1 cellular context compared by ENCODE assay signal in genomic region chr10:70512149-70512611, GRCh38.
TF ChIP-seq lines count a peak whose summit lies in the region.

No MANE protein-coding gene starts in this region.

TF ChIP-seq in GM12878, 131 proteins besides CTCF, POLR2A, EP300 and RAD21 (continued from another document):
- TF ChIP-seq ELK1 (IDR thresholded peaks at IDR 0.05; ENCODE audit: low read depth, low read length) (no peak), NBN (IDR thresholded peaks at IDR 0.05) (no peak), BCL11A (IDR thresholded peaks at IDR 0.05; ENCODE audit: low read depth, low read length) (no peak), MYB (IDR thresholded peaks at IDR 0.05; ENCODE audit: borderline replicate concordance, low read depth, low read length) (no peak), CEBPZ (IDR thresholded peaks at IDR 0.05; ENCODE audit: low read depth, low read length) (no peak), NR2C2 (IDR thresholded peaks at IDR 0.05; ENCODE audit: borderline replicate concordance, control insufficient read depth, insufficient read length, low read depth) (no peak), CHD1 (IDR thresholded peaks at IDR 0.05; ENCODE audit: low read depth, low read length) (no peak), MYC (IDR thresholded peaks at IDR 0.05; ENCODE audit: insufficient read depth, insufficient read length, insufficient replicate concordance, low read length, severe bottlenecking) (no peak), SMAD1 (IDR thresholded peaks at IDR 0.05; ENCODE audit: low read depth, partially characterized antibody) (no peak), POU2F2 (IDR thresholded peaks at IDR 0.05; ENCODE audit: borderline replicate concordance, low read depth, low read length) (no peak), RUNX3 (IDR thresholded peaks at IDR 0.05; ENCODE audit: low read length) (no peak)
